In the genomic region with DNA sequence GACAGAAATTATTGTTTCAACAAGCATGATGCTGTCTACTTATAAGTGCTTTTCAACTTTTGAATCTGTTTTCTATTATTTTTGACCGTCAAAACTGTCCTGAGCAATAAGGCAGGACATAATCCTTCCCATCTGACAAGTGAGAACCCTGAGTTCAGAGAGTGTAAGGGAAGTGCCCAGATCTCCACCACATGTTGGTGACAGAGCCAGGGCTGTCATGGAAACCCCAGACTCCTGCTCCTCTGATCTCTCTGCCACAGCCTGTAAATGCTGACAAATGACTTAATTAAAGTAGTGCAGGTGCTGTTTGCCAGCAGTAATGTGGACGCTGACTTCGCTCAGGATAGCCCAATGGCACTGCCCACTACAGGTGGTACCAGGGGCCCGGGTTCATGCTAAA, we compare ENCODE assay signal across 25 cellular contexts. TPM values are rescaled to one million over a fixed set of nuclear protein-coding genes. Genes with fewer than 3 reads are reported as not detected.
A peak's percentile ranks its signal among the peaks of the same experiment; 100 is the strongest.
DNase-seq lines count a peak whose midpoint lies in the region; ATAC-seq and TF ChIP-seq lines count a peak whose summit lies in the region.
"Had no signal": no experiment of that assay in that cellular context is flagged by ENCODE, and none has a peak within 500 bp of the region (broad histone marks: within the 10 kb centered on the region; RNA-seq: fewer than 3 reads in every experiment).

No MANE protein-coding gene starts in this region.

- TF ChIP-seq CTCF in KMS-11 (conservative IDR thresholded peaks at IDR 0.05; ENCODE audit: low read depth, low read length) (no peak), glutamatergic neuron (IDR thresholded peaks at IDR 0.05; ENCODE audit: partially characterized antibody, unreplicated experiment) (no peak)

- no peak overlapping the region for H3K9ac ChIP-seq in KMS-11
- H3K9ac ChIP-seq in NT2/D1 (ENCODE audit: insufficient read length, low read depth): peak overlapping the region; percentile 6

- no peaks in the 10 kb centered on the region for H3K36me3 Mint-ChIP-seq in glutamatergic neuron (ENCODE audit: unreplicated experiment)
- H3K36me3 Mint-ChIP-seq: activated CD4-positive, alpha-beta memory T cell treated with anti-CD3 and anti-CD28 coated beads for 36 hours; activated naive CD8-positive, alpha-beta T cell treated with anti-CD3 and anti-CD28 coated beads, Interleukin-2, amount 10 ng/mL, durations not matched to agents 7 days and 5 days; CD8-positive, alpha-beta memory T cell; T-cell had no signal

- 0 out of 2 replicates have a peak overlapping the region, but pooled peaks have one; percentile 5 for H3K27ac ChIP-seq in KMS-11
- H3K27ac ChIP-seq: dorsolateral prefrontal cortex had no signal

- DNase-seq in COR-L47 (lab: John Stamatoyannopoulos, UW) (peak; percentile 15), NT2/D1 (ENCODE audit: low read depth, low spot score) (no peak), glutamatergic neuron (no peak), CD1c-positive myeloid dendritic cell (ENCODE audit: extremely low spot score) (no peak)
- DNase-seq: activated CD4-positive, alpha-beta memory T cell treated with anti-CD3 and anti-CD28 coated beads for 36 hours; activated effector memory CD4-positive, alpha-beta T cell treated with Interleukin-2 at 50 U/mL for 16 hours; activated naive CD8-positive, alpha-beta T cell treated with anti-CD3 and anti-CD28 coated beads, Interleukin-2, amount 10 ng/mL, durations not matched to agents 7 days and 5 days; CD8-positive, alpha-beta memory T cell; cerebellar nuclear complex; DND-41; dorsolateral prefrontal cortex; Kasumi-1; MV-4-11; NCI-H2227 treated with DMSO at 0.1 percent for 48 hours; NCI-H774; PC-3; SHP77 treated with DMSO at 0.1 percent for 48 hours; stimulated activated CD4-positive, alpha-beta T cell treated with anti-CD3 and anti-CD28 coated beads, Interleukin-1b, Interleukin-23, amount 100 ng/mL, for 48 hours; T-cell; trophoblast cell had no signal

- H3K36me3 ChIP-seq in KMS-11 (ENCODE audit: insufficient read depth) (no peaks in the 10 kb centered on the region), NT2/D1 (ENCODE audit: insufficient read depth, insufficient read length, low read length) (peaks cover 8% of the 10 kb centered on the region)

- no peak overlapping the region for H3K4me3 Mint-ChIP-seq in glutamatergic neuron (ENCODE audit: unreplicated experiment)
- H3K4me3 Mint-ChIP-seq: activated CD4-positive, alpha-beta memory T cell treated with anti-CD3 and anti-CD28 coated beads for 36 hours; activated naive CD8-positive, alpha-beta T cell treated with anti-CD3 and anti-CD28 coated beads, Interleukin-2, amount 10 ng/mL, durations not matched to agents 7 days and 5 days; CD8-positive, alpha-beta memory T cell; T-cell had no signal

- no peak overlapping the region for H3K4me2 ChIP-seq in KMS-11

- no peaks in the 10 kb centered on the region for H3K79me2 ChIP-seq in KMS-11 (ENCODE audit: insufficient read depth, low read depth)

- peak overlapping the region; percentile 28 for H3K27ac Mint-ChIP-seq in glutamatergic neuron (ENCODE audit: unreplicated experiment)
- H3K27ac Mint-ChIP-seq: activated CD4-positive, alpha-beta memory T cell treated with anti-CD3 and anti-CD28 coated beads for 36 hours; activated naive CD8-positive, alpha-beta T cell treated with anti-CD3 and anti-CD28 coated beads, Interleukin-2, amount 10 ng/mL, durations not matched to agents 7 days and 5 days; CD8-positive, alpha-beta memory T cell; T-cell had no signal

- no peak overlapping the region for H3K4me3 ChIP-seq in KMS-11 (IDR thresholded peaks at IDR 0.05; ENCODE audit: insufficient read depth, low read depth, low read length)
- H3K4me3 ChIP-seq in NT2/D1 (ENCODE audit: insufficient read length, low read depth): no peak overlapping the region
- H3K4me3 ChIP-seq: dorsolateral prefrontal cortex, skin epidermis had no signal

- H3K9me3 Mint-ChIP-seq in glutamatergic neuron (ENCODE audit: unreplicated experiment): peaks cover 17% of the 10 kb centered on the region
- H3K9me3 Mint-ChIP-seq: activated CD4-positive, alpha-beta memory T cell treated with anti-CD3 and anti-CD28 coated beads for 36 hours; activated naive CD8-positive, alpha-beta T cell treated with anti-CD3 and anti-CD28 coated beads, Interleukin-2, amount 10 ng/mL, durations not matched to agents 7 days and 5 days; CD8-positive, alpha-beta memory T cell; T-cell had no signal

- H4K20me1 ChIP-seq in KMS-11 (ENCODE audit: insufficient read depth): no peaks in the 10 kb centered on the region

- ATAC-seq in HG02938 (IDR thresholded peaks at IDR 0.05; ENCODE audit: unreplicated experiment) (no peak), GM18868 (IDR thresholded peaks at IDR 0.05; ENCODE audit: unreplicated experiment) (no peak)
- ATAC-seq: activated CD4-positive, CD25-positive, alpha-beta regulatory T cell treated with anti-CD3 and anti-CD28 coated beads, Interleukin-2, amount 50 U/mL, for 24 hours; PC-3; T-cell had no signal

- H3K9me3 ChIP-seq in NT2/D1 (ENCODE audit: insufficient read depth, low read length): no peaks in the 10 kb centered on the region

- H2AFZ ChIP-seq in KMS-11 (ENCODE audit: low read depth): peak overlapping the region; percentile 2; the same call in 1 of the 2 replicates

- H3K4me1 ChIP-seq in KMS-11 (ENCODE audit: low read depth, poor library complexity, severe bottlenecking) (peaks cover 12% of the 10 kb centered on the region), NT2/D1 (ENCODE audit: insufficient read depth, insufficient read length) (peaks cover 27% of the 10 kb centered on the region)

- peaks cover 2% of the 10 kb centered on the region for H3K27me3 Mint-ChIP-seq in glutamatergic neuron (ENCODE audit: unreplicated experiment)
- H3K27me3 Mint-ChIP-seq: activated naive CD8-positive, alpha-beta T cell treated with anti-CD3 and anti-CD28 coated beads, Interleukin-2, amount 10 ng/mL, durations not matched to agents 7 days and 5 days; CD8-positive, alpha-beta memory T cell had no signal

- H3K4me1 Mint-ChIP-seq in glutamatergic neuron (ENCODE audit: low read depth, unreplicated experiment): peaks cover 76% of the 10 kb centered on the region
- H3K4me1 Mint-ChIP-seq: activated naive CD8-positive, alpha-beta T cell treated with anti-CD3 and anti-CD28 coated beads, Interleukin-2, amount 10 ng/mL, durations not matched to agents 7 days and 5 days; CD8-positive, alpha-beta memory T cell; T-cell had no signal

- H3K27me3 ChIP-seq in KMS-11 (ENCODE audit: insufficient read depth, low read depth): no peaks in the 10 kb centered on the region
- no peaks in the 10 kb centered on the region for H3K27me3 ChIP-seq in NT2/D1 (ENCODE audit: insufficient read depth, insufficient read length)
- H3K27me3 ChIP-seq: dorsolateral prefrontal cortex had no signal

RNA-seq across cellular contexts. Expression of gene SPSB4, which starts 40.3 kb away (rescaled TPM):
- total RNA-seq in glutamatergic neuron (ENCODE audit: unreplicated experiment): 98.4 TPM
- total RNA-seq: activated CD4-positive, alpha-beta memory T cell treated with anti-CD3 and anti-CD28 coated beads for 36 hours; activated naive CD8-positive, alpha-beta T cell treated with anti-CD3 and anti-CD28 coated beads, Interleukin-2, amount 10 ng/mL, durations not matched to agents 7 days and 5 days; CD8-positive, alpha-beta memory T cell; PC-3; T-cell had no signal
